Comparison of ENCODE assay signal across 12 cellular contexts in genomic region chr11:11813288-11813962, GRCh38. TPM values are rescaled to one million over a fixed set of nuclear protein-coding genes. Genes with fewer than 3 reads are reported as not detected.
DNase-seq lines count a peak whose midpoint lies in the region; ATAC-seq, FAIRE-seq and TF ChIP-seq lines count a peak whose summit lies in the region.
"Had no signal": no experiment of that assay in that cellular context is flagged by ENCODE, and none has a peak within 500 bp of the region (broad histone marks: within the 10 kb centered on the region; RNA-seq: fewer than 3 reads in every experiment).

No MANE protein-coding gene starts in this region.

- ATAC-seq in pancreas (peak; percentile 92 to 99 (median 97)), natural killer cell (no peak)
- no peak for ATAC-seq in stimulated activated naive CD8-positive, alpha-beta T cell treated with anti-CD3 and anti-CD28 coated beads, Interleukin-15, amount 100 ng/mL, for 72 hours

- no peak for TF ChIP-seq CTCF in fibroblast of villous mesenchyme (IDR thresholded peaks at IDR 0.05; ENCODE audit: insufficient read depth, low read depth, low read length)
- TF ChIP-seq CTCF in pancreas (IDR thresholded peaks at IDR 0.05): no peak
- TF ChIP-seq CTCF in natural killer cell (IDR thresholded peaks at IDR 0.05): no peak

- H3K27ac ChIP-seq in pancreas: peak overlapping the region in 3 of 4 donors; percentile 17 to 57 (median 50)
- H3K27ac ChIP-seq in caudate nucleus (ENCODE audit: low read depth, low read length): no peak overlapping the region

- FAIRE-seq in pancreas (lab: Jason Lieb, UNC) (no peak), frontal cortex (lab: Jason Lieb, UNC) (no peak)

- H3K4me3 Mint-ChIP-seq in natural killer cell: no peak overlapping the region
- H3K4me3 Mint-ChIP-seq in stimulated activated naive CD8-positive, alpha-beta T cell treated with anti-CD3 and anti-CD28 coated beads, Interleukin-15, amount 100 ng/mL, for 72 hours: no peak overlapping the region
- H3K4me3 Mint-ChIP-seq: activated CD4-positive, alpha-beta T cell treated with anti-CD3 and anti-CD28 coated beads, Interleukin-2, amount 10 ng/mL, durations not matched to agents 7 days and 5 days; dendritic cell treated with granulocyte-macrophage colony-stimulating factor and Interleukin-4, amounts not matched to agents 40 ng/mL and 50 ng/mL, for 4 days had no signal

- peaks cover 0 to 7% of the 10 kb centered on the region in 2 donors for H3K27me3 Mint-ChIP-seq in natural killer cell (ENCODE audit: low read depth in 2 of 2)
- H3K27me3 Mint-ChIP-seq in stimulated activated naive CD8-positive, alpha-beta T cell treated with anti-CD3 and anti-CD28 coated beads, Interleukin-15, amount 100 ng/mL, for 72 hours: peaks cover 10% of the 10 kb centered on the region

- H3K9me3 ChIP-seq in pancreas: no peaks in the 10 kb centered on the region

- DNase-seq in Daoy (ENCODE audit: low read depth): peak; percentile 74
- peak; percentile 48 for DNase-seq in SK-MEL-5 (ENCODE audit: low read depth, low spot score)
- peak; percentile 94 for DNase-seq in fibroblast of villous mesenchyme (ENCODE audit: low read depth)
- DNase-seq in pancreas: peak in 3 of 6 donors; percentile 26 to 66 (median 47)
- DNase-seq in frontal cortex (ENCODE audit: low spot score in 2 of 2): no peak
- DNase-seq in natural killer cell: no peak
- no peak for DNase-seq in caudate nucleus (lab: John Stamatoyannopoulos, UW)
- DNase-seq in stimulated activated naive CD8-positive, alpha-beta T cell treated with anti-CD3 and anti-CD28 coated beads, Interleukin-15, amount 100 ng/mL, for 72 hours: no peak
- DNase-seq: activated CD4-positive, alpha-beta T cell treated with anti-CD3 and anti-CD28 coated beads, Interleukin-2, amount 10 ng/mL, durations not matched to agents 7 days and 5 days; DMS79; NCI-H82 had no signal

- H3K36me3 Mint-ChIP-seq in natural killer cell: no peaks in the 10 kb centered on the region

- H3K4me3 ChIP-seq in fibroblast of villous mesenchyme (ENCODE audit: low read depth, low read length): no peak overlapping the region
- no peak overlapping the region for H3K4me3 ChIP-seq in pancreas

- WGBS in pancreas, 2 donors: 16 to 19% methylated on average over 3 of the region's 3 CpGs

- H3K4me1 ChIP-seq in pancreas: peaks cover 0 to 5% (median 4%) of the 10 kb centered on the region in 3 donors

- H3K4me1 Mint-ChIP-seq in natural killer cell: peaks cover 21 to 22% of the 10 kb centered on the region in 2 donors
- no peaks in the 10 kb centered on the region for H3K4me1 Mint-ChIP-seq in stimulated activated naive CD8-positive, alpha-beta T cell treated with anti-CD3 and anti-CD28 coated beads, Interleukin-15, amount 100 ng/mL, for 72 hours
- H3K4me1 Mint-ChIP-seq: activated CD4-positive, alpha-beta T cell treated with anti-CD3 and anti-CD28 coated beads, Interleukin-2, amount 10 ng/mL, durations not matched to agents 7 days and 5 days had no signal

- no peaks in the 10 kb centered on the region for H3K36me3 ChIP-seq in pancreas

- H3K9me3 Mint-ChIP-seq in natural killer cell: no peaks in the 10 kb centered on the region
- H3K9me3 Mint-ChIP-seq in stimulated activated naive CD8-positive, alpha-beta T cell treated with anti-CD3 and anti-CD28 coated beads, Interleukin-15, amount 100 ng/mL, for 72 hours: no peaks in the 10 kb centered on the region
- H3K9me3 Mint-ChIP-seq: activated CD4-positive, alpha-beta T cell treated with anti-CD3 and anti-CD28 coated beads, Interleukin-2, amount 10 ng/mL, durations not matched to agents 7 days and 5 days; dendritic cell treated with granulocyte-macrophage colony-stimulating factor and Interleukin-4, amounts not matched to agents 40 ng/mL and 50 ng/mL, for 4 days had no signal

- no peak overlapping the region for H3K27ac Mint-ChIP-seq in natural killer cell
- H3K27ac Mint-ChIP-seq in stimulated activated naive CD8-positive, alpha-beta T cell treated with anti-CD3 and anti-CD28 coated beads, Interleukin-15, amount 100 ng/mL, for 72 hours: no peak overlapping the region
- H3K27ac Mint-ChIP-seq: activated CD4-positive, alpha-beta T cell treated with anti-CD3 and anti-CD28 coated beads, Interleukin-2, amount 10 ng/mL, durations not matched to agents 7 days and 5 days; dendritic cell treated with granulocyte-macrophage colony-stimulating factor and Interleukin-4, amounts not matched to agents 40 ng/mL and 50 ng/mL, for 4 days had no signal

- in situ Hi-C loops in SK-MEL-5 (cut with HindIII; ENCODE audit: low pct_unique_long_range_greater_than_20kb, low sequenced_read_pairs): no loop called here

- no peaks in the 10 kb centered on the region for H3K27me3 ChIP-seq in pancreas

- intact Hi-C loops in pancreas (cut with DNase I) (no loop called here), natural killer cell (cut with micrococcal nuclease) (no loop called here)

RNA-seq across cellular contexts. Expression of gene USP47, which starts 28.3 kb away (rescaled TPM):
- 32.9 and 34.5 TPM in 2 replicates for total RNA-seq in Daoy (2014; rRNA removed; shearing (Covaris generic))
- 32.6 and 33.7 TPM in 2 replicates for total RNA-seq in SK-MEL-5 (2014; rRNA removed; shearing (Covaris generic))
- polyA plus RNA-seq in SK-MEL-5 (2015; cell fraction: cytosol; rRNA removed): 12.0 and 18.2 TPM in 2 replicates
- polyA plus RNA-seq in SK-MEL-5 (2015; cell fraction: nucleus; rRNA removed): 54.3 and 57.9 TPM in 2 replicates
- 93.4 and 116 TPM in 2 replicates for total RNA-seq in fibroblast of villous mesenchyme
- total RNA-seq in pancreas: 10 to 100 TPM; 20.1 to 32.3 (median 21.3) TPM
- 10 to 100 TPM; 16.2 to 23.9 TPM for polyA plus RNA-seq in pancreas
- total RNA-seq in frontal cortex: 149 TPM
- 100 to 1,000 TPM; 102 to 108 (median 107) TPM for total RNA-seq in natural killer cell

Comparison
In these comparisons a context has a peak if more than half of its experiments do, and no peak if none do; other contexts are left out.
1. DNase-seq: peak in Daoy (single experiment), SK-MEL-5 (single experiment) and fibroblast of villous mesenchyme (single experiment); none in frontal cortex (0 of 2), natural killer cell (single experiment), caudate nucleus (0 of 61) and stimulated activated naive CD8-positive, alpha-beta T cell treated with anti-CD3 and anti-CD28 coated beads, Interleukin-15, amount 100 ng/mL, for 72 hours (0 of 2).
2. ATAC-seq: peak in pancreas (4 of 4); none in natural killer cell (0 of 3) and stimulated activated naive CD8-positive, alpha-beta T cell treated with anti-CD3 and anti-CD28 coated beads, Interleukin-15, amount 100 ng/mL, for 72 hours (single experiment).